Comparison of ENCODE assay signal across 22 cellular contexts in the genomic region with DNA sequence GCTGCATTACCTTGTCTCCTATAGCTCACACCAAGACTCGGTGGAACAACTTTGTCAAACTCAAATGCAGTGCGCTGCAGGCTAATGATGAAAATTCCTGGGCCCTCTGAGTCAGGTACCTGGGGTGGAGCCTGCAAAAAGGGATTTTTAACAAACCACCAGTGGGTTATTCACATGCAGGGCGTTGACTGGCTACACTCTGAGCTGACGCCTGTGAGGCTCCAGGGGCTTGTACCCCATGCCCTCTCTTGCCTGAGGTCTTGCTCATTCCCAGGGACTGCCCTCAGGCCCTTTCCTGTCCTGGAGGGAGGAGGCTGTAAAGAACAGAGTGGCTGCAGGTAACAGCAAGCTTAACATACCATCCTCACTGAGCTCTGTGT. TPM values are rescaled to one million over a fixed set of nuclear protein-coding genes. Genes with fewer than 3 reads are reported as not detected.
A peak's percentile ranks its signal among the peaks of the same experiment; 100 is the strongest.
DNase-seq lines count a peak whose midpoint lies in the region; ATAC-seq and TF ChIP-seq lines count a peak whose summit lies in the region.
"Had no signal": no experiment of that assay in that cellular context is flagged by ENCODE, and none has a peak within 500 bp of the region (broad histone marks: within the 10 kb centered on the region; RNA-seq: fewer than 3 reads in every experiment).

No MANE protein-coding gene starts in this region.

- H3K27ac ChIP-seq in CD4-positive, CD25-positive, alpha-beta regulatory T cell (ENCODE audit: insufficient read depth, low read length, poor library complexity, severe bottlenecking), result no peak overlapping the region
- H3K27ac ChIP-seq in RWPE1, result no peak overlapping the region
- H3K27ac ChIP-seq in transverse colon, result no peak overlapping the region
- H3K27ac ChIP-seq: BLaER1 had no signal

- H3K4me3 ChIP-seq in CD4-positive, CD25-positive, alpha-beta regulatory T cell (ENCODE audit: low read depth, low read length), result no peak overlapping the region
- no peak overlapping the region for H3K4me3 ChIP-seq in transverse colon
- H3K4me3 ChIP-seq: BLaER1 had no signal

- peaks cover 22% of the 10 kb centered on the region for H3K4me1 Mint-ChIP-seq in activated naive CD4-positive, alpha-beta T cell treated with anti-CD3 and anti-CD28 coated beads, Interleukin-2, amount 10 ng/mL, durations not matched to agents 7 days and 5 days
- H3K4me1 Mint-ChIP-seq in CD4-positive, CD25-positive, alpha-beta regulatory T cell, result peaks cover 15 to 48% (median 29%) of the 10 kb centered on the region in 4 donors
- peaks cover 15 to 49% (median 43%) of the 10 kb centered on the region in 4 donors for H3K4me1 Mint-ChIP-seq in naive thymus-derived CD8-positive, alpha-beta T cell

- POLR2A ChIA-PET in RWPE1 (lab: Yijun Ruan, JAX; ENCODE audit: low non-redundant PET), result interaction anchor here (0.7 kb wide), 1 partner anchor 697 kb away, joined by 3 read pairs; no protein-coding TSS in a partner anchor
- POLR2A ChIA-PET in naive thymus-derived CD8-positive, alpha-beta T cell (lab: Charles Lee), result interaction anchor here (0.8 to 4.3 kb wide), 4 partner anchors 11 to 38 kb away, joined by 3 to 30 read pairs (median 4); partner anchors contain the start of gene GTSF1L

- intact Hi-C loops in transverse colon (cut with DNase I; ENCODE audit: low total_unique reads), result no loop called here

- no peaks in the 10 kb centered on the region for H3K36me3 ChIP-seq in CD4-positive, CD25-positive, alpha-beta regulatory T cell (ENCODE audit: control insufficient read depth, insufficient read depth, low read length)
- H3K36me3 ChIP-seq in transverse colon, result no peaks in the 10 kb centered on the region

- TF ChIP-seq CTCF in RWPE1 (conservative IDR thresholded peaks at IDR 0.05; ENCODE audit: low read depth), result no peak
- TF ChIP-seq CTCF in transverse colon (IDR thresholded peaks at IDR 0.05), result no peak

- H3K27me3 ChIP-seq in CD4-positive, CD25-positive, alpha-beta regulatory T cell (ENCODE audit: control insufficient read depth, insufficient read depth, low read length), result no peaks in the 10 kb centered on the region
- no peaks in the 10 kb centered on the region for H3K27me3 ChIP-seq in transverse colon
- H3K27me3 ChIP-seq: BLaER1 had no signal

- H3K27ac Mint-ChIP-seq in activated naive CD4-positive, alpha-beta T cell treated with anti-CD3 and anti-CD28 coated beads, Interleukin-2, amount 50 U/mL, for 72 hours, result peak overlapping the region; percentile 15 to 40
- H3K27ac Mint-ChIP-seq in activated naive CD4-positive, alpha-beta T cell treated with anti-CD3 and anti-CD28 coated beads, Interleukin-2, amount 10 ng/mL, durations not matched to agents 7 days and 5 days, result no peak overlapping the region
- peak overlapping the region in 2 of 3 donors; percentile 54 to 79 for H3K27ac Mint-ChIP-seq in CD4-positive, CD25-positive, alpha-beta regulatory T cell
- H3K27ac Mint-ChIP-seq in naive thymus-derived CD8-positive, alpha-beta T cell, result peak overlapping the region in 6 of 10 donors; percentile 13 to 62 (median 53)

- peaks cover 8 to 34% of the 10 kb centered on the region in 2 donors for H3K36me3 Mint-ChIP-seq in activated naive CD4-positive, alpha-beta T cell treated with anti-CD3 and anti-CD28 coated beads, Interleukin-2, amount 50 U/mL, for 72 hours
- H3K36me3 Mint-ChIP-seq in activated naive CD4-positive, alpha-beta T cell treated with anti-CD3 and anti-CD28 coated beads, Interleukin-2, amount 10 ng/mL, durations not matched to agents 7 days and 5 days, result peaks cover 16% of the 10 kb centered on the region
- no peaks in the 10 kb centered on the region for H3K36me3 Mint-ChIP-seq in CD4-positive, CD25-positive, alpha-beta regulatory T cell
- no peaks in the 10 kb centered on the region for H3K36me3 Mint-ChIP-seq in naive thymus-derived CD8-positive, alpha-beta T cell
- H3K36me3 Mint-ChIP-seq: CD4-positive, alpha-beta memory T cell had no signal

- no peak for TF ChIP-seq POLR2A in transverse colon (IDR thresholded peaks at IDR 0.05)

- no peaks in the 10 kb centered on the region for H3K9me3 ChIP-seq in CD4-positive, CD25-positive, alpha-beta regulatory T cell (ENCODE audit: control insufficient read depth in 2 of 2, low read length in 2 of 2)
- H3K9me3 ChIP-seq in transverse colon, result no peaks in the 10 kb centered on the region
- H3K9me3 ChIP-seq: BLaER1 had no signal

- 91% methylated on average over 4 of the region's 4 CpGs; no CpG with 5 or more reads in 1 of the 2 donors for WGBS in transverse colon (ENCODE audit: low coverage in 1 of 2), 2 donors

- in situ Hi-C loops in transverse colon (cut with MboI; ENCODE audit: low pct_ligation_motif_present in 1 of 4, low pct_unique_long_range_greater_than_20kb in 1 of 4, low sequenced_read_pairs in 3 of 4), result no loop called here

- peaks cover 29% of the 10 kb centered on the region for H3K4me1 ChIP-seq in CD4-positive, CD25-positive, alpha-beta regulatory T cell (ENCODE audit: control insufficient read depth, insufficient read depth, low read length, poor library complexity, severe bottlenecking)
- H3K4me1 ChIP-seq in transverse colon, result peaks cover 0 to 4% (median 0%) of the 10 kb centered on the region in 4 donors

- H3K4me3 Mint-ChIP-seq in activated naive CD4-positive, alpha-beta T cell treated with anti-CD3 and anti-CD28 coated beads, Interleukin-2, amount 10 ng/mL, durations not matched to agents 7 days and 5 days, result no peak overlapping the region
- no peak overlapping the region for H3K4me3 Mint-ChIP-seq in CD4-positive, CD25-positive, alpha-beta regulatory T cell
- H3K4me3 Mint-ChIP-seq in naive thymus-derived CD8-positive, alpha-beta T cell, result peak overlapping the region in 1 of 10 donors; percentile 41
- H3K4me3 Mint-ChIP-seq: CD4-positive, alpha-beta memory T cell had no signal

- DNase-seq in activated naive CD4-positive, alpha-beta T cell treated with anti-CD3 and anti-CD28 coated beads, Interleukin-2, amount 50 U/mL, for 72 hours (ENCODE audit: low spot score in 2 of 2), result no peak
- no peak for DNase-seq in activated naive CD4-positive, alpha-beta T cell treated with anti-CD3 and anti-CD28 coated beads, Interleukin-2, amount 10 ng/mL, durations not matched to agents 7 days and 5 days
- DNase-seq in CD4-positive, CD25-positive, alpha-beta regulatory T cell, result no peak
- DNase-seq in RWPE1 (ENCODE audit: low spot score) (peak; percentile 80), NCI-H226 (no peak), transverse colon (no peak), RPMI8226 (no peak)
- DNase-seq in naive thymus-derived CD8-positive, alpha-beta T cell, result no peak
- DNase-seq: CD4-positive, alpha-beta memory T cell; COR-L47; DMS53; IMR-90; KG1; MM.1S; NCI-H2081; NCI-H2227 treated with DMSO at 0.1 percent for 48 hours; NCI-H510A; NCI-H69; SHP77 had no signal

- peak in 1 of 2 donors; percentile 38 for ATAC-seq in activated naive CD4-positive, alpha-beta T cell treated with anti-CD3 and anti-CD28 coated beads, Interleukin-2, amount 50 U/mL, for 72 hours
- ATAC-seq in CD4-positive, CD25-positive, alpha-beta regulatory T cell (ENCODE audit: low read depth in 2 of 2), result no peak
- ATAC-seq in naive thymus-derived CD8-positive, alpha-beta T cell, result no peak

- TF ChIP-seq EP300 in transverse colon (IDR thresholded peaks at IDR 0.05; ENCODE audit: low read depth), result no peak

- no peaks in the 10 kb centered on the region for H3K27me3 Mint-ChIP-seq in activated naive CD4-positive, alpha-beta T cell treated with anti-CD3 and anti-CD28 coated beads, Interleukin-2, amount 10 ng/mL, durations not matched to agents 7 days and 5 days
- H3K27me3 Mint-ChIP-seq in CD4-positive, CD25-positive, alpha-beta regulatory T cell, result no peaks in the 10 kb centered on the region
- no peaks in the 10 kb centered on the region for H3K27me3 Mint-ChIP-seq in naive thymus-derived CD8-positive, alpha-beta T cell
- H3K27me3 Mint-ChIP-seq: CD4-positive, alpha-beta memory T cell had no signal

- peaks cover 3 to 12% of the 10 kb centered on the region in 2 donors for H3K9me3 Mint-ChIP-seq in activated naive CD4-positive, alpha-beta T cell treated with anti-CD3 and anti-CD28 coated beads, Interleukin-2, amount 50 U/mL, for 72 hours
- no peaks in the 10 kb centered on the region for H3K9me3 Mint-ChIP-seq in activated naive CD4-positive, alpha-beta T cell treated with anti-CD3 and anti-CD28 coated beads, Interleukin-2, amount 10 ng/mL, durations not matched to agents 7 days and 5 days
- no peaks in the 10 kb centered on the region for H3K9me3 Mint-ChIP-seq in CD4-positive, CD25-positive, alpha-beta regulatory T cell
- peaks cover 0 to 2% (median 0%) of the 10 kb centered on the region in 9 donors for H3K9me3 Mint-ChIP-seq in naive thymus-derived CD8-positive, alpha-beta T cell

- CTCF ChIA-PET in activated naive CD4-positive, alpha-beta T cell treated with anti-CD3 and anti-CD28 coated beads, Interleukin-2, amount 10 ng/mL, durations not matched to agents 7 days and 5 days (lab: Charles Lee), result interaction anchor here (1.0 to 1.6 kb wide), 3 partner anchors 10 to 362 kb away, joined by 3 to 5 read pairs (median 4); no protein-coding TSS in a partner anchor
- CTCF ChIA-PET in RWPE1 (lab: Yijun Ruan, JAX), result interaction anchor here (0.6 to 1.5 kb wide), 4 partner anchors 39 to 321 kb away, joined by 3 to 6 read pairs (median 4); no protein-coding TSS in a partner anchor

RNA-seq across cellular contexts. Expression of gene GTSF1L, which starts 9.2 kb away (rescaled TPM):
- total RNA-seq in activated naive CD4-positive, alpha-beta T cell treated with anti-CD3 and anti-CD28 coated beads, Interleukin-2, amount 50 U/mL, for 72 hours, result under 1 TPM in 1 of 2 donors, not detected in 1; 0.39 TPM
- 1.1 TPM for total RNA-seq in CD4-positive, CD25-positive, alpha-beta regulatory T cell
- 1 to 10 TPM in 3 of 4 donors, under 1 TPM in 1; 0.98 to 3.0 (median 1.7) TPM for polyA plus RNA-seq in CD4-positive, CD25-positive, alpha-beta regulatory T cell
- under 1 TPM; 0.73 to 0.80 TPM for total RNA-seq in naive thymus-derived CD8-positive, alpha-beta T cell
- 1 to 10 TPM in 1 of 3 donors, under 1 TPM in 2; 0.25 to 1.6 (median 0.97) TPM for polyA plus RNA-seq in naive thymus-derived CD8-positive, alpha-beta T cell
- total RNA-seq in transverse colon, result not detected
- total RNA-seq: A172; CD4-positive, alpha-beta memory T cell; IMR-90; SK-MEL-5 had no signal
- polyA plus RNA-seq: CD4-positive, alpha-beta memory T cell; IMR-90 had no signal

RNA-seq across cellular contexts. Expression of gene MYBL2, which starts 50.7 kb away (rescaled TPM):
- total RNA-seq in activated naive CD4-positive, alpha-beta T cell treated with anti-CD3 and anti-CD28 coated beads, Interleukin-2, amount 50 U/mL, for 72 hours, result 100 to 1,000 TPM in 1 of 2 donors, 10 to 100 TPM in 1; 82.6 to 140 TPM
- total RNA-seq in CD4-positive, CD25-positive, alpha-beta regulatory T cell, result 2.7 TPM
- polyA plus RNA-seq in CD4-positive, CD25-positive, alpha-beta regulatory T cell, result 1 to 10 TPM; 1.6 to 4.3 (median 3.2) TPM
- under 1 TPM; 0.13 to 0.27 TPM for total RNA-seq in naive thymus-derived CD8-positive, alpha-beta T cell
- polyA plus RNA-seq in naive thymus-derived CD8-positive, alpha-beta T cell, result under 1 TPM in 1 of 3 donors, not detected in 2; 0.07 TPM
- total RNA-seq in transverse colon, result 100 to 1,000 TPM in 1 of 4 donors, 1 to 10 TPM in 3; 1.1 to 134 (median 2.2) TPM
